8 cellular contexts compared by ENCODE assay signal in genomic region chr1:63524166-63524565, GRCh38. TPM values are rescaled to one million over a fixed set of nuclear protein-coding genes. Genes with fewer than 3 reads are reported as not detected.
DNase-seq lines count a peak whose midpoint lies in the region; TF ChIP-seq lines count a peak whose summit lies in the region.

No MANE protein-coding gene starts in this region.

- H3K36me3 ChIP-seq in duodenal mucosa (ENCODE audit: control insufficient read depth in 1 of 2, insufficient read depth in 2 of 2, low read length in 2 of 2) (peaks cover 0 to 2% of the 10 kb centered on the region in 2 donors), neuron (ENCODE audit: insufficient read depth, low read length) (peaks cover 18% of the 10 kb centered on the region)

- no TSS peak for BruUV-seq in Calu3 (replicated peaks; lab: Mats Ljungman, UMichigan)

- CTCF ChIA-PET in Calu3 (lab: Charles Lee): no interaction called here

- no peaks in the 10 kb centered on the region for H3K9me3 Mint-ChIP-seq in Calu3 (ENCODE audit: low read depth, unreplicated experiment)

- H3K9ac ChIP-seq in duodenal mucosa (ENCODE audit: low read depth in 1 of 2, low read length in 2 of 2): peak overlapping the region in 1 of 2 donors; percentile 81

- H3K27ac Mint-ChIP-seq in Calu3 (ENCODE audit: unreplicated experiment): peak overlapping the region; percentile 91

- no peaks in the 10 kb centered on the region for H3K27me3 Mint-ChIP-seq in Calu3 (ENCODE audit: unreplicated experiment)

- H3K27me3 ChIP-seq in duodenal mucosa (ENCODE audit: control insufficient read depth in 1 of 2, insufficient read depth in 2 of 2, low read length in 2 of 2): no peaks in the 10 kb centered on the region
- H3K27me3 ChIP-seq in neuron (ENCODE audit: insufficient read depth, low read length): no peaks in the 10 kb centered on the region

- peak overlapping the region; percentile 78 for H2AFZ ChIP-seq in neuron (ENCODE audit: low read depth, low read length)

- H3K36me3 Mint-ChIP-seq in Calu3 (ENCODE audit: insufficient read depth, unreplicated experiment): peaks cover 22% of the 10 kb centered on the region

- DNase-seq in Calu3: no peak
- DNase-seq in NCI-H2227 treated with DMSO at 0.1 percent for 48 hours (lab: John Stamatoyannopoulos, UW): peak; percentile 3
- DNase-seq in GM03348 (ENCODE audit: low spot score): no peak
- DNase-seq in activated CD4-positive, CD25-positive, alpha-beta regulatory T cell (lab: John Stamatoyannopoulos, UW): no peak
- DNase-seq in NCI-H510A treated with DMSO at 0.1 percent for 48 hours (lab: John Stamatoyannopoulos, UW): no peak
- no peak for DNase-seq in NCI-H1694 treated with DMSO at 0.1 percent for 48 hours (lab: John Stamatoyannopoulos, UW)

- peaks cover 12 to 18% of the 10 kb centered on the region in 2 donors for H3K4me1 ChIP-seq in duodenal mucosa (ENCODE audit: control insufficient read depth in 1 of 2, insufficient read depth in 2 of 2, low read length in 2 of 2)
- H3K4me1 ChIP-seq in neuron (ENCODE audit: insufficient read depth, low read length): peaks cover 16% of the 10 kb centered on the region

- H3K4me3 ChIP-seq in duodenal mucosa (ENCODE audit: low read depth in 1 of 2, low read length in 2 of 2) (peak overlapping the region; percentile 95 to 97), neuron (ENCODE audit: low read length) (peak overlapping the region; percentile 82)

- H3K9me3 ChIP-seq in duodenal mucosa (ENCODE audit: control insufficient read depth in 1 of 2, low read length in 2 of 2) (no peaks in the 10 kb centered on the region), neuron (ENCODE audit: low read length) (no peaks in the 10 kb centered on the region)

- H3K27ac ChIP-seq in duodenal mucosa (ENCODE audit: low read depth, low read length): no peak overlapping the region

- intact Hi-C loops in Calu3 (cut with micrococcal nuclease; ENCODE audit: unreplicated experiment): no loop called here

- H3K4me3 Mint-ChIP-seq in Calu3 (ENCODE audit: low read depth, unreplicated experiment): peak overlapping the region; percentile 94

- no peak for TF ChIP-seq CTCF in Calu3 (IDR thresholded peaks at IDR 0.05; ENCODE audit: unreplicated experiment)

- H3K4me1 Mint-ChIP-seq in Calu3 (ENCODE audit: low read depth, unreplicated experiment): peaks cover 16% of the 10 kb centered on the region

RNA-seq across cellular contexts. Expression of gene EFCAB7, which starts 0.8 kb away (rescaled TPM):
- total RNA-seq in Calu3 (2022): 6.7 and 9.6 TPM in 2 replicates

RNA-seq across cellular contexts. Expression of gene ITGB3BP, which starts 1.1 kb away (rescaled TPM):
- 42.1 and 52.1 TPM in 2 replicates for total RNA-seq in Calu3 (2022)
